In the genomic region with DNA sequence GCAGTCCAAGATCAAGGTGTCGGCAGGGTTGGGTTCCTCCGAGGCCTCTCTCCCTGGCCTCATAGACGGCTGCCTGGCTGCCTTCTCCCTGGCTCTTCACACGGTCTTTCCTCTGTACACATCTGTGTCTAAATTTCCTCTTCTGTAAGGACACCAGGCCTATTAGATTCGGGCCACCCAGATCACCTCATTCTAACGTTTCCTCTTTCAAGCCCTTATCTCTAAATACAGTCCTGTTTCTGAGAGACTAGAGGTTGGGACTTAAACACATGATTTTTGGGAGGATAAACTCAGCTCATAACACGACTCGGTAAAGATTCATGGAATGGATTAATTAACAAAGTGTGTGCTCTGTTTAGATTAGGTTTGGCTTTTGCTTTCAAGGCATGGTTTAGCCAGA, we compare ENCODE assay signal across 13 cellular contexts.
DNase-seq lines count a peak whose midpoint lies in the region; ATAC-seq and TF ChIP-seq lines count a peak whose summit lies in the region.
"Had no signal": no experiment of that assay in that cellular context is flagged by ENCODE, and none has a peak within 500 bp of the region (broad histone marks: within the 10 kb centered on the region; RNA-seq: fewer than 3 reads in every experiment).

No MANE protein-coding gene starts in this region.

- no peak overlapping the region for H3K4me3 ChIP-seq in SU-DHL-6 (ENCODE audit: insufficient read depth, low read length, poor library complexity, severe bottlenecking)
- H3K4me3 ChIP-seq: ovary, upper lobe of right lung had no signal

- no peak overlapping the region for H3K4me3 Mint-ChIP-seq in CD14-positive monocyte

- no peak for ATAC-seq in HG03439 (IDR thresholded peaks at IDR 0.05; ENCODE audit: unreplicated experiment)
- ATAC-seq: SK-N-SH treated with all-trans-retinoic acid at 6 μM for 48 hours, upper lobe of right lung had no signal

- H3K9ac ChIP-seq in SU-DHL-6 (ENCODE audit: low read length): peak overlapping the region; percentile 46

- DNase-seq in CD14-positive monocyte (ENCODE audit: low spot score): no peak
- peak; percentile 5 for DNase-seq in GDM1 (lab: John Stamatoyannopoulos, UW)
- DNase-seq in amniotic stem cell (lab: John Stamatoyannopoulos, UW): no peak
- DNase-seq in RPMI8226: no peak
- DNase-seq: activated CD4-positive, alpha-beta T cell treated with anti-CD3 and anti-CD28 coated beads for 4 hours; head of caudate nucleus; ovary; stimulated activated CD4-positive, alpha-beta T cell treated with anti-CD3 and anti-CD28 coated beads, Interleukin-4, amount 100 ng/mL, for 4 hours; upper lobe of right lung had no signal

- TF ChIP-seq CTCF in CD14-positive monocyte (IDR thresholded peaks at IDR 0.05) (no peak), SU-DHL-6 (IDR thresholded peaks at IDR 0.05; ENCODE audit: insufficient read depth, low read length, poor library complexity, severe bottlenecking) (no peak)

- peak overlapping the region; percentile 57 for H3K4me2 ChIP-seq in SU-DHL-6 (ENCODE audit: low read depth, low read length, poor library complexity, severe bottlenecking)

- no peaks in the 10 kb centered on the region for H3K9me2 ChIP-seq in SU-DHL-6 (replicated peaks; ENCODE audit: insufficient read depth, low read length)

- intact Hi-C loops in CD14-positive monocyte (cut with micrococcal nuclease): no loop called here

- no peaks in the 10 kb centered on the region for H4K20me1 ChIP-seq in SU-DHL-6 (ENCODE audit: low read depth, low read length)

- H3K36me3 Mint-ChIP-seq in CD14-positive monocyte: peaks cover 95 to 98% of the 10 kb centered on the region in 2 donors

- no peaks in the 10 kb centered on the region for H3K9me3 ChIP-seq in SU-DHL-6 (ENCODE audit: insufficient read depth, low read length)
- H3K9me3 ChIP-seq: ovary, upper lobe of right lung had no signal

- peaks cover 64% of the 10 kb centered on the region for H3K36me3 ChIP-seq in SU-DHL-6 (ENCODE audit: low read length)
- H3K36me3 ChIP-seq: ovary had no signal

- H3K79me2 ChIP-seq in SU-DHL-6 (ENCODE audit: insufficient read depth, low read length): peaks cover 22% of the 10 kb centered on the region

- H3K27me3 ChIP-seq in SU-DHL-6 (ENCODE audit: low read length): no peaks in the 10 kb centered on the region
- H3K27me3 ChIP-seq: ovary, upper lobe of right lung had no signal

- H3F3A ChIP-seq in SU-DHL-6 (ENCODE audit: insufficient read depth): peaks cover 69% of the 10 kb centered on the region

- peaks cover 0 to 3% (median 0%) of the 10 kb centered on the region in 3 donors for H3K27me3 Mint-ChIP-seq in CD14-positive monocyte (ENCODE audit: low read depth in 3 of 3)

- H3K27ac Mint-ChIP-seq in CD14-positive monocyte: peak overlapping the region; percentile 92 to 98 (median 96)

- H3K27ac ChIP-seq in SU-DHL-6 (ENCODE audit: low read depth, low read length) (peak overlapping the region; percentile 96), cingulate gyrus (ENCODE audit: low read depth, low read length) (peak overlapping the region; percentile 63)
- H3K27ac ChIP-seq: ovary, upper lobe of right lung had no signal

- no peaks in the 10 kb centered on the region for H3K9me3 Mint-ChIP-seq in CD14-positive monocyte

- peaks cover 38% of the 10 kb centered on the region for H3K4me1 Mint-ChIP-seq in CD14-positive monocyte

- H2AFZ ChIP-seq in SU-DHL-6 (ENCODE audit: low read depth, low read length, severe bottlenecking): no peak overlapping the region
